10 cellular contexts compared by ENCODE assay signal in the genomic region with DNA sequence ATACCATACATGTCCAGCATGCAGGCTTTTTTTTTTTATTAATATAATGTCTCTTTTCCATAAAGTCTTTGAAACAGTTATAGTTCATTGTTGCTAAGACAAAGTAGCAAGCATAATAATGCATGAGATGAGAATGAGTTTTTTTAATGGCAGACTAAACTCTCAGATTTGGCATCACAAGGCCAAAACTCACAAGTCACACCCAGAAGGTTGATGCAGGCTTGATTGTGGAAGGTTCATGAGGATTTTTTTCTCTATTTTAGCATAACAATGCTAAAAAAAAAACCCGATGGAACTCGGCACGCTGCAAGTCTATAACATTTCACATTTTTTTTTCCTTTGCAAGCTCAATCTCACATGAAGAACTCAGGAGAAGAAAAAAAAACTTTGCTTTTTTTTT. TPM values are rescaled to one million over a fixed set of nuclear protein-coding genes. Genes with fewer than 3 reads are reported as not detected.
DNase-seq lines count a peak whose midpoint lies in the region; ATAC-seq and TF ChIP-seq lines count a peak whose summit lies in the region.
"Had no signal": no experiment of that assay in that cellular context is flagged by ENCODE, and none has a peak within 500 bp of the region (broad histone marks: within the 10 kb centered on the region; RNA-seq: fewer than 3 reads in every experiment).

No MANE protein-coding gene starts in this region.

- H3K4me3 ChIP-seq in left lung (peak overlapping the region; percentile 48 to 63), stomach (peak overlapping the region; percentile 65 to 89 (median 82))
- H3K4me3 ChIP-seq: GM12878 had no signal

- H3K27ac ChIP-seq in left lung (peak overlapping the region; percentile 78 to 81), stomach (peak overlapping the region in 4 of 5 donors; percentile 75 to 96 (median 86)), RWPE1 (no peak overlapping the region)
- H3K27ac ChIP-seq: A549 had no signal

- H3K9me3 Mint-ChIP-seq in brain, result peaks cover 0 to 8% (median 0%) of the 10 kb centered on the region in 5 experiments

- H3K9me3 ChIP-seq in left lung (no peaks in the 10 kb centered on the region), stomach (no peaks in the 10 kb centered on the region)
- H3K9me3 ChIP-seq: A549 had no signal

- ATAC-seq in left lung, result no peak
- ATAC-seq: A549, GM12878 had no signal

- H3K4me3 Mint-ChIP-seq in brain, result peak overlapping the region; percentile 85 to 95 (median 93)

- no peak for TF ChIP-seq POLR2A in stomach (IDR thresholded peaks at IDR 0.05)

- H3K4me1 ChIP-seq in left lung, result peaks cover 0 to 30% of the 10 kb centered on the region in 2 donors
- H3K4me1 ChIP-seq in stomach, result peaks cover 9 to 59% (median 24%) of the 10 kb centered on the region in 4 donors

- TF ChIP-seq EP300 in stomach (IDR thresholded peaks at IDR 0.05), result no peak

- peak; percentile 21 for DNase-seq in NCI-H748 (lab: John Stamatoyannopoulos, UW; ENCODE audit: unreplicated experiment)
- no peak for DNase-seq in NCI-H748 treated with DMSO at 0.1 percent for 48 hours (lab: John Stamatoyannopoulos, UW)
- DNase-seq in left lung, result no peak
- DNase-seq in stomach, result no peak
- no peak for DNase-seq in activated CD4-positive, CD25-positive, alpha-beta regulatory T cell treated with anti-CD3 and anti-CD28 coated beads, Interleukin-2, amount 50 U/mL, for 72 hours
- no peak for DNase-seq in midbrain (lab: John Stamatoyannopoulos, UW)
- no peak for DNase-seq in RWPE1 (ENCODE audit: low spot score)

- POLR2A ChIA-PET in RWPE1 (lab: Yijun Ruan, JAX; ENCODE audit: low non-redundant PET), result no interaction called here

- H3K4me1 Mint-ChIP-seq in brain, result peaks cover 56% of the 10 kb centered on the region

- CTCF ChIA-PET in RWPE1 (lab: Yijun Ruan, JAX), result interaction anchor here (0.5 to 0.7 kb wide), 4 partner anchors 42 to 1646 kb away, joined by 3 to 5 read pairs (median 4); no protein-coding TSS in a partner anchor

- WGBS in stomach, 5 donors, result 8 to 46% (median 14%) methylated on average over 3 of the region's 3 CpGs

- H3K27me3 Mint-ChIP-seq in brain, result peaks cover 32% of the 10 kb centered on the region

- H3K36me3 ChIP-seq in left lung (no peaks in the 10 kb centered on the region), stomach (no peaks in the 10 kb centered on the region)

- peaks cover 0 to 42% of the 10 kb centered on the region in 2 donors for H3K27me3 ChIP-seq in left lung
- no peaks in the 10 kb centered on the region for H3K27me3 ChIP-seq in stomach

- H3K27ac Mint-ChIP-seq in brain, result peak overlapping the region; percentile 85 to 97 (median 95)

- TF ChIP-seq CTCF in brain (conservative IDR thresholded peaks at IDR 0.05) (no peak), left lung (IDR thresholded peaks at IDR 0.05) (no peak), stomach (IDR thresholded peaks at IDR 0.05) (no peak), RWPE1 (conservative IDR thresholded peaks at IDR 0.05; ENCODE audit: low read depth) (no peak)

- no peaks in the 10 kb centered on the region for H3K36me3 Mint-ChIP-seq in brain

- intact Hi-C loops in left lung (cut with DNase I) (no loop called here), stomach (cut with DNase I; ENCODE audit: low total_unique reads) (no loop called here)

RNA-seq across cellular contexts. Expression of gene MAF, which starts 2.8 kb away (rescaled TPM):
- polyA plus RNA-seq in brain (ENCODE audit: insufficient read depth, low read depth, low replicate concordance) (6.7 TPM), stomach (10 to 100 TPM in 2 of 3 donors, 1 to 10 TPM in 1; 7.5 to 11.3 (median 10.1) TPM)
- total RNA-seq in left lung (10 to 100 TPM; 52.2 to 60.8 TPM), stomach (100 to 1,000 TPM in 1 of 5 donors, 10 to 100 TPM in 4; 11.9 to 159 (median 16.7) TPM)
